Comparison of ENCODE assay signal across 27 cellular contexts in genomic region chr15:90579213-90579612, GRCh38.
"Had no signal": no experiment of that assay in that cellular context is flagged by ENCODE, and none has a peak within 500 bp of the region (broad histone marks: within the 10 kb centered on the region; RNA-seq: fewer than 3 reads in every experiment).

No MANE protein-coding gene starts in this region.

- H3K4me3 ChIP-seq: adrenal gland, cardiac muscle cell, esophagus muscularis mucosa, heart left ventricle, mucosa of descending colon, ovary, right lobe of liver, testis, transverse colon, uterus had no signal

- H3K27ac Mint-ChIP-seq: activated CD4-positive, alpha-beta memory T cell treated with anti-CD3 and anti-CD28 coated beads for 36 hours; activated CD4-positive, alpha-beta T cell treated with anti-CD3 and anti-CD28 coated beads, Interleukin-2, amount 10 ng/mL, durations not matched to agents 24 days and 14 days; activated naive CD4-positive, alpha-beta T cell treated with anti-CD3 and anti-CD28 coated beads, Interleukin-2, amount 50 U/mL, for 72 hours; activated T-helper 17 cell treated with anti-CD3 and anti-CD28 coated beads, Interleukin-2, amount 50 U/mL, for 72 hours; brain; nephron progenitor cell; progenitor cell of endocrine pancreas had no signal

- H3K27me3 Mint-ChIP-seq: activated CD4-positive, alpha-beta memory T cell treated with anti-CD3 and anti-CD28 coated beads for 36 hours; activated CD4-positive, alpha-beta T cell treated with anti-CD3 and anti-CD28 coated beads, Interleukin-2, amount 10 ng/mL, durations not matched to agents 24 days and 14 days; activated T-helper 17 cell treated with anti-CD3 and anti-CD28 coated beads, Interleukin-2, amount 50 U/mL, for 72 hours; progenitor cell of endocrine pancreas had no signal

- H3K4me1 ChIP-seq: foreskin keratinocyte, uterus had no signal

- H3K27me3 ChIP-seq: adrenal gland, cardiac muscle cell, esophagus muscularis mucosa, foreskin keratinocyte, heart left ventricle, ovary, right lobe of liver, testis, transverse colon, uterus had no signal

- H3K4me3 Mint-ChIP-seq: activated CD4-positive, alpha-beta memory T cell treated with anti-CD3 and anti-CD28 coated beads for 36 hours; activated CD4-positive, alpha-beta T cell treated with anti-CD3 and anti-CD28 coated beads, Interleukin-2, amount 10 ng/mL, durations not matched to agents 24 days and 14 days; activated T-helper 17 cell treated with anti-CD3 and anti-CD28 coated beads, Interleukin-2, amount 50 U/mL, for 72 hours; brain; nephron progenitor cell had no signal

- H3K36me3 ChIP-seq: adrenal gland, cardiac muscle cell, esophagus muscularis mucosa, heart left ventricle, ovary, right lobe of liver, transverse colon, uterus had no signal

- H3K27ac ChIP-seq: adrenal gland, cardiac muscle cell, esophagus muscularis mucosa, foreskin keratinocyte, ovary, right lobe of liver, testis, uterus had no signal

- ATAC-seq: activated naive CD4-positive, alpha-beta T cell treated with anti-CD3 and anti-CD28 coated beads, Interleukin-2, amount 50 U/mL, for 72 hours; activated T-helper 17 cell treated with anti-CD3 and anti-CD28 coated beads, Interleukin-2, amount 50 U/mL, for 72 hours; foreskin keratinocyte; mucosa of descending colon had no signal

- DNase-seq: activated CD4-positive, alpha-beta memory T cell treated with anti-CD3 and anti-CD28 coated beads for 36 hours; activated CD4-positive, alpha-beta T cell treated with anti-CD3 and anti-CD28 coated beads, Interleukin-2, amount 10 ng/mL, durations not matched to agents 24 days and 14 days; activated CD4-positive, CD25-positive, alpha-beta regulatory T cell treated with anti-CD3 and anti-CD28 coated beads, Interleukin-2, amount 50 U/mL, for 72 hours; activated CD8-positive, alpha-beta memory T cell treated with anti-CD3 and anti-CD28 coated beads, Interleukin-2, amount 50 U/mL, for 4 hours; activated gamma-delta T cell treated with Interleukin-2 at 50 U/mL for 16 hours; activated T-cell treated with anti-CD3 and anti-CD28 coated beads, Interleukin-2, amount 50 U/mL, for 1 hour; adrenal gland; aorta; effector CD4-positive, alpha-beta T cell; foreskin keratinocyte; heart left ventricle; mucosa of descending colon; nephron progenitor cell; ovary; right lobe of liver; stimulated activated CD4-positive, alpha-beta T cell treated with anti-CD3 and anti-CD28 coated beads, Interleukin-2, amount 100 ng/mL, for 48 hours; stimulated activated naive CD4-positive, alpha-beta T cell treated with Interleukin-2 at 50 U/mL for 16 hours; T-helper 9 cell; testis; transverse colon; uterus had no signal

- H3K9me3 Mint-ChIP-seq: activated CD4-positive, alpha-beta memory T cell treated with anti-CD3 and anti-CD28 coated beads for 36 hours; activated CD4-positive, alpha-beta T cell treated with anti-CD3 and anti-CD28 coated beads, Interleukin-2, amount 10 ng/mL, durations not matched to agents 24 days and 14 days; activated T-helper 17 cell treated with anti-CD3 and anti-CD28 coated beads, Interleukin-2, amount 50 U/mL, for 72 hours; brain; nephron progenitor cell had no signal

- H3K9me3 ChIP-seq: adrenal gland, esophagus muscularis mucosa, heart left ventricle, mucosa of descending colon, ovary, right lobe of liver, testis, transverse colon, uterus had no signal
